ENCODE assay signal across 22 cellular contexts in genomic region chr12:113601656-113602263, GRCh38.
DNase-seq lines count a peak whose midpoint lies in the region; ATAC-seq and TF ChIP-seq lines count a peak whose summit lies in the region.
"Had no signal": no experiment of that assay in that cellular context is flagged by ENCODE, and none has a peak within 500 bp of the region (broad histone marks: within the 10 kb centered on the region; RNA-seq: fewer than 3 reads in every experiment).

No MANE protein-coding gene starts in this region.

- CTCF ChIA-PET in OCI-LY7 (lab: Charles Lee; ENCODE audit: unreplicated experiment) = no interaction called here

- no peak for ATAC-seq in stimulated activated naive CD8-positive, alpha-beta T cell treated with anti-CD3 and anti-CD28 coated beads, Interleukin-15, Interleukin-2, amounts not matched to agents 100 U/mL and 50 U/mL, for 24 hours
- no peak for ATAC-seq in stimulated activated naive CD8-positive, alpha-beta T cell treated with anti-CD3 and anti-CD28 coated beads, Interleukin-15, amount 100 ng/mL, for 72 hours
- ATAC-seq in GM21367 (IDR thresholded peaks at IDR 0.05; ENCODE audit: unreplicated experiment) = no peak
- ATAC-seq: body of pancreas; naive thymus-derived CD8-positive, alpha-beta T cell; T-helper 17 cell had no signal

- H3K36me3 Mint-ChIP-seq in endothelial cell (ENCODE audit: low read depth, unreplicated experiment) = no peaks in the 10 kb centered on the region
- H3K36me3 Mint-ChIP-seq: naive thymus-derived CD8-positive, alpha-beta T cell had no signal

- no peaks in the 10 kb centered on the region for H3K4me1 Mint-ChIP-seq in stimulated activated naive CD8-positive, alpha-beta T cell treated with anti-CD3 and anti-CD28 coated beads, Interleukin-15, amount 100 ng/mL, for 72 hours
- H3K4me1 Mint-ChIP-seq in endothelial cell (ENCODE audit: unreplicated experiment) = peaks cover 3% of the 10 kb centered on the region
- H3K4me1 Mint-ChIP-seq: naive thymus-derived CD8-positive, alpha-beta T cell; T-helper 17 cell had no signal

- no peaks in the 10 kb centered on the region for H3K9me2 ChIP-seq in OCI-LY7 (ENCODE audit: insufficient read depth, low read length)

- DNase-seq in stimulated activated naive CD8-positive, alpha-beta T cell treated with anti-CD3 and anti-CD28 coated beads, Interleukin-15, Interleukin-2, amounts not matched to agents 100 U/mL and 50 U/mL, for 24 hours = peak; percentile 5
- no peak for DNase-seq in stimulated activated naive CD8-positive, alpha-beta T cell treated with anti-CD3 and anti-CD28 coated beads, Interleukin-15, amount 100 ng/mL, for 72 hours
- DNase-seq in OCI-LY7 (ENCODE audit: low spot score) = peak; percentile 14
- DNase-seq in endothelial cell (ENCODE audit: low spot score) = peak; percentile 53
- DNase-seq in GM10266 (ENCODE audit: extremely low spot score) = no peak
- DNase-seq in NCI-H2171 (lab: John Stamatoyannopoulos, UW) = no peak
- no peak for DNase-seq in NCI-H82 treated with DMSO at 0.1 percent for 48 hours (lab: John Stamatoyannopoulos, UW; ENCODE audit: unreplicated experiment)
- DNase-seq: activated CD8-positive, alpha-beta memory T cell treated with anti-CD3 and anti-CD28 coated beads, Interleukin-2, amount 50 U/mL, for 48 hours; activated naive CD4-positive, alpha-beta T cell treated with Interleukin-2 at 50 U/mL for 16 hours; AML-193; body of pancreas; Calu3; KG1; naive thymus-derived CD8-positive, alpha-beta T cell; NCI-H1417 treated with DMSO at 0.1 percent for 48 hours; NCI-H226; SHP77 treated with DMSO at 0.1 percent for 48 hours; spleen; T-helper 17 cell had no signal

- no peak overlapping the region for H3K27ac Mint-ChIP-seq in stimulated activated naive CD8-positive, alpha-beta T cell treated with anti-CD3 and anti-CD28 coated beads, Interleukin-15, amount 100 ng/mL, for 72 hours
- H3K27ac Mint-ChIP-seq in endothelial cell (ENCODE audit: unreplicated experiment) = no peak overlapping the region
- H3K27ac Mint-ChIP-seq: dendritic cell treated with granulocyte-macrophage colony-stimulating factor and Interleukin-4, amounts not matched to agents 40 ng/mL and 50 ng/mL, for 4 days; T-helper 17 cell had no signal

- no peak overlapping the region for H3K27ac ChIP-seq in OCI-LY7 (ENCODE audit: low read depth, low read length, poor library complexity, severe bottlenecking)
- H3K27ac ChIP-seq: body of pancreas, spleen had no signal

- POLR2A ChIA-PET in OCI-LY7 (lab: Charles Lee) = no interaction called here

- H3K79me2 ChIP-seq in OCI-LY7 (ENCODE audit: insufficient read depth, low read depth, low read length) = no peaks in the 10 kb centered on the region

- H3K36me3 ChIP-seq in OCI-LY7 (ENCODE audit: insufficient read depth, low read length) = no peaks in the 10 kb centered on the region
- H3K36me3 ChIP-seq: spleen had no signal

- no peaks in the 10 kb centered on the region for H4K20me1 ChIP-seq in OCI-LY7 (ENCODE audit: insufficient read depth, low read length)

- H3K27me3 Mint-ChIP-seq in stimulated activated naive CD8-positive, alpha-beta T cell treated with anti-CD3 and anti-CD28 coated beads, Interleukin-15, amount 100 ng/mL, for 72 hours = peaks cover 17% of the 10 kb centered on the region
- H3K27me3 Mint-ChIP-seq in endothelial cell (ENCODE audit: unreplicated experiment) = no peaks in the 10 kb centered on the region
- H3K27me3 Mint-ChIP-seq: dendritic cell treated with granulocyte-macrophage colony-stimulating factor and Interleukin-4, amounts not matched to agents 40 ng/mL and 50 ng/mL, for 4 days had no signal

- intact Hi-C loops in OCI-LY7 (cut with micrococcal nuclease; ENCODE audit: unreplicated experiment) = no loop called here

- H3K4me3 ChIP-seq in OCI-LY7 (ENCODE audit: low read depth, low read length, poor library complexity, severe bottlenecking) = no peak overlapping the region
- H3K4me3 ChIP-seq: body of pancreas, lung, spleen had no signal

- BruUV-seq in OCI-LY7 (replicated peaks; lab: Mats Ljungman, UMichigan) = no TSS peak

- TF ChIP-seq CTCF in OCI-LY7 (conservative IDR thresholded peaks at IDR 0.05; ENCODE audit: low read length) (no peak), endothelial cell (IDR thresholded peaks at IDR 0.05; ENCODE audit: unreplicated experiment) (no peak), GM10266 (IDR thresholded peaks at IDR 0.05; ENCODE audit: control insufficient read depth, insufficient read depth, low read depth, missing control alignments) (no peak)

- H3K4me1 ChIP-seq in OCI-LY7 (ENCODE audit: insufficient read depth, low read length, poor library complexity, severe bottlenecking) = no peaks in the 10 kb centered on the region
- H3K4me1 ChIP-seq: body of pancreas, spleen had no signal

- H3K9me3 Mint-ChIP-seq in stimulated activated naive CD8-positive, alpha-beta T cell treated with anti-CD3 and anti-CD28 coated beads, Interleukin-15, amount 100 ng/mL, for 72 hours = no peaks in the 10 kb centered on the region
- no peaks in the 10 kb centered on the region for H3K9me3 Mint-ChIP-seq in endothelial cell (ENCODE audit: unreplicated experiment)
- H3K9me3 Mint-ChIP-seq: dendritic cell treated with granulocyte-macrophage colony-stimulating factor and Interleukin-4, amounts not matched to agents 40 ng/mL and 50 ng/mL, for 4 days had no signal

- H2AFZ ChIP-seq in OCI-LY7 (ENCODE audit: low read length) = no peak overlapping the region

- H3K4me3 Mint-ChIP-seq in stimulated activated naive CD8-positive, alpha-beta T cell treated with anti-CD3 and anti-CD28 coated beads, Interleukin-15, amount 100 ng/mL, for 72 hours = no peak overlapping the region
- no peak overlapping the region for H3K4me3 Mint-ChIP-seq in endothelial cell (ENCODE audit: unreplicated experiment)
- H3K4me3 Mint-ChIP-seq: dendritic cell treated with granulocyte-macrophage colony-stimulating factor and Interleukin-4, amounts not matched to agents 40 ng/mL and 50 ng/mL, for 4 days; naive thymus-derived CD8-positive, alpha-beta T cell; T-helper 17 cell had no signal

- H3K4me2 ChIP-seq in OCI-LY7 (ENCODE audit: low read length) = no peak overlapping the region

- no peaks in the 10 kb centered on the region for H3K9me3 ChIP-seq in OCI-LY7 (ENCODE audit: low read length)
- H3K9me3 ChIP-seq: body of pancreas, spleen had no signal

Comparison
In these comparisons a context has a peak if more than half of its experiments do, and no peak if none do; other contexts are left out.
1. DNase-seq: peak in stimulated activated naive CD8-positive, alpha-beta T cell treated with anti-CD3 and anti-CD28 coated beads, Interleukin-15, Interleukin-2, amounts not matched to agents 100 U/mL and 50 U/mL, for 24 hours (single experiment), OCI-LY7 (single experiment) and endothelial cell (single experiment); none in stimulated activated naive CD8-positive, alpha-beta T cell treated with anti-CD3 and anti-CD28 coated beads, Interleukin-15, amount 100 ng/mL, for 72 hours (0 of 2), GM10266 (single experiment), NCI-H2171 (single experiment) and NCI-H82 treated with DMSO at 0.1 percent for 48 hours (single experiment).